In genomic region chr3:119469378-119470189, GRCh38 we compare ENCODE assay signal across 8 cellular contexts. TPM values are rescaled to one million over a fixed set of nuclear protein-coding genes. Genes with fewer than 3 reads are reported as not detected.
A peak's percentile ranks its signal among the peaks of the same experiment; 100 is the strongest.
DNase-seq lines count a peak whose midpoint lies in the region; ATAC-seq, FAIRE-seq and TF ChIP-seq lines count a peak whose summit lies in the region.

No MANE protein-coding gene starts in this region.

- H3K36me3 ChIP-seq in H1 (ENCODE audit: control insufficient read depth in 2 of 4, insufficient read depth in 4 of 4, low read length in 3 of 4) (peaks cover 2 to 25% (median 7%) of the 10 kb centered on the region in 4 experiments; a peak in 3 of 8 replicates), muscle layer of colon (ENCODE audit: insufficient read depth, low read length) (peaks cover 7% of the 10 kb centered on the region)

- no peak overlapping the region for H2BK120ac ChIP-seq in H1 (replicated peaks; ENCODE audit: low read depth, low read length)

- H3K4me1 ChIP-seq in H1 (replicated peaks in 1 of 4; ENCODE audit: control insufficient read depth in 3 of 4, insufficient read depth in 4 of 4, low read length in 3 of 4): peaks cover 0 to 6% (median 1%) of the 10 kb centered on the region in 4 experiments; a peak in 2 of 7 replicates
- peaks cover 19% of the 10 kb centered on the region for H3K4me1 ChIP-seq in muscle layer of colon (ENCODE audit: insufficient read depth, low read length)

- peaks cover 8% of the 10 kb centered on the region; the same call in 1 of the 2 replicates for H3K23me2 ChIP-seq in H1 (ENCODE audit: low read depth, low read length)

- H3K4me1 Mint-ChIP-seq in activated CD4-positive, alpha-beta T cell treated with anti-CD3 and anti-CD28 coated beads, Interleukin-2, amount 10 ng/mL, durations not matched to agents 24 days and 14 days: peaks cover 30% of the 10 kb centered on the region

- no peak for TF ChIP-seq POLR2A in H1 (IDR thresholded peaks at IDR 0.05; ENCODE audit: control extremely low read depth in 1 of 2, low read depth in 2 of 2, low read length in 2 of 2)

- intact Hi-C loops in activated CD4-positive, alpha-beta T cell treated with anti-CD3 and anti-CD28 coated beads, Interleukin-2, amount 10 ng/mL, durations not matched to agents 24 days and 14 days (cut with micrococcal nuclease): loop anchor here (1.0 kb wide), 2 partner anchors 29 to 90 kb away; partner anchors contain the start of genes CD80 and TIMMDC1

- no peak overlapping the region for H3K56ac ChIP-seq in H1 (replicated peaks; ENCODE audit: insufficient read length, low read depth, low read length)

- peak overlapping the region; percentile 69 to 74 for H3K4me2 ChIP-seq in H1 (ENCODE audit: insufficient read depth in 1 of 2, low read depth in 2 of 2, low read length in 2 of 2)

- no peak for TF ChIP-seq RAD21 in H1 (IDR thresholded peaks at IDR 0.05 in 1 of 2, conservative IDR thresholded peaks at IDR 0.05 in 1 of 2; ENCODE audit: low read depth in 2 of 2, low read length in 2 of 2)

- H4K8ac ChIP-seq in H1 (ENCODE audit: extremely low read depth, insufficient read depth, low read length): no peak overlapping the region

- H4K91ac ChIP-seq in H1 (replicated peaks; ENCODE audit: insufficient read length, low read length): no peak overlapping the region

- peaks cover 3% of the 10 kb centered on the region; the same call in 1 of the 2 replicates for H3K79me1 ChIP-seq in H1 (ENCODE audit: low read depth, low read length)

- peak; percentile 60 for ATAC-seq in HG02852 (IDR thresholded peaks at IDR 0.05; ENCODE audit: unreplicated experiment)

- peak; percentile 60 for DNase-seq in activated CD4-positive, alpha-beta T cell treated with anti-CD3 and anti-CD28 coated beads, Interleukin-2, amount 10 ng/mL, durations not matched to agents 24 days and 14 days
- no peak for DNase-seq in activated CD4-positive, alpha-beta T cell treated with anti-CD3 and anti-CD28 coated beads for 1 hour
- DNase-seq in RWPE1 (ENCODE audit: low spot score) (peak; percentile 11), H1 (ENCODE audit: low read depth in 1 of 2, low spot score in 2 of 2) (no peak), GF-D8 (lab: John Stamatoyannopoulos, UW) (no peak)
- DNase-seq in stimulated activated CD4-positive, alpha-beta T cell treated with anti-CD3 and anti-CD28 coated beads, Interleukin-1b, Interleukin-23, amount 100 ng/mL, for 48 hours: no peak

- peaks cover 0 to 1% of the 10 kb centered on the region in 2 experiments for H4K20me1 ChIP-seq in H1 (replicated peaks in 1 of 2; ENCODE audit: control insufficient read depth in 1 of 2, insufficient read depth in 2 of 2, low read length in 2 of 2)

- H3K27me3 ChIP-seq in H1 (replicated peaks in 1 of 4; ENCODE audit: control insufficient read depth in 3 of 4, extremely low read depth in 1 of 4, insufficient read depth in 3 of 4, low read length in 3 of 4) (no peaks in the 10 kb centered on the region), muscle layer of colon (ENCODE audit: control insufficient read depth in 1 of 2, insufficient read depth in 2 of 2, low read length in 2 of 2) (no peaks in the 10 kb centered on the region)

- H3K9me3 ChIP-seq in H1 (ENCODE audit: insufficient read depth in 2 of 2, low read depth in 1 of 2, low read length in 1 of 2) (no peaks in the 10 kb centered on the region), muscle layer of colon (ENCODE audit: low read length) (no peaks in the 10 kb centered on the region)

- no peaks in the 10 kb centered on the region for H3K9me3 Mint-ChIP-seq in activated CD4-positive, alpha-beta T cell treated with anti-CD3 and anti-CD28 coated beads, Interleukin-2, amount 10 ng/mL, durations not matched to agents 24 days and 14 days

- no peak overlapping the region for H3K14ac ChIP-seq in H1 (ENCODE audit: insufficient read length)

- TF ChIP-seq CTCF in RWPE1 (conservative IDR thresholded peaks at IDR 0.05; ENCODE audit: low read depth): no peak
- no peak for TF ChIP-seq CTCF in H1 (IDR thresholded peaks at IDR 0.05; ENCODE audit: control extremely low read depth in 1 of 3, insufficient read depth in 1 of 3, low read depth in 1 of 3, low read length in 3 of 3)

- peak overlapping the region; percentile 75 to 88 (median 82) for H3K4me3 ChIP-seq in H1 (ENCODE audit: extremely low read depth in 1 of 4, insufficient read depth in 2 of 4, low read depth in 3 of 4, low read length in 4 of 4)
- H3K4me3 ChIP-seq in muscle layer of colon (ENCODE audit: low read depth in 1 of 2, low read length in 2 of 2): peak overlapping the region; percentile 96 to 98

- CTCF ChIA-PET in RWPE1 (lab: Yijun Ruan, JAX) (interaction anchor here (0.6 kb wide), 1 partner anchor 9 kb away, joined by 4 read pairs; no protein-coding TSS in a partner anchor), H1 (lab: Charles Lee; ENCODE audit: partially characterized antibody) (interaction anchor here (0.9 to 2.0 kb wide), 6 partner anchors 11 to 228 kb away, joined by 3 to 6 read pairs (median 4); no protein-coding TSS in a partner anchor)

- H3K4me3 Mint-ChIP-seq in activated CD4-positive, alpha-beta T cell treated with anti-CD3 and anti-CD28 coated beads, Interleukin-2, amount 10 ng/mL, durations not matched to agents 24 days and 14 days: peak overlapping the region; percentile 97

- H3K27ac ChIP-seq in RWPE1: peak overlapping the region; percentile 74
- no peak overlapping the region for H3K27ac ChIP-seq in H1 (ENCODE audit: low read depth, low read length)
- peak overlapping the region; percentile 54 for H3K27ac ChIP-seq in muscle layer of colon (ENCODE audit: low read depth, low read length)

- no peak overlapping the region for H3K23ac ChIP-seq in H1 (ENCODE audit: insufficient read length)

- H4K5ac ChIP-seq in H1 (ENCODE audit: insufficient read length, low read depth, low read length): no peak overlapping the region

- H2BK5ac ChIP-seq in H1 (ENCODE audit: low read depth, low read length): no peak overlapping the region

- FAIRE-seq in H1 (lab: Jason Lieb, UNC): no peak

- TF ChIP-seq EP300 in H1 (IDR thresholded peaks at IDR 0.05; ENCODE audit: borderline replicate concordance in 1 of 2, low read depth in 2 of 2, low read length in 2 of 2): no peak

- no peaks in the 10 kb centered on the region for H3K27me3 Mint-ChIP-seq in activated CD4-positive, alpha-beta T cell treated with anti-CD3 and anti-CD28 coated beads, Interleukin-2, amount 10 ng/mL, durations not matched to agents 24 days and 14 days

- peak overlapping the region; percentile 80; the same call in 1 of the 2 replicates for H2AFZ ChIP-seq in H1 (ENCODE audit: low read length)

- H3K4ac ChIP-seq in H1 (replicated peaks; ENCODE audit: insufficient read length, low read depth, low read length): no peak overlapping the region

- H3K9ac ChIP-seq in H1 (replicated peaks in 1 of 4; ENCODE audit: extremely low read depth in 1 of 4, low read depth in 3 of 4, low read length in 3 of 4) (peak overlapping the region; percentile 57 to 86 (median 66); a peak in 5 of 7 replicates), muscle layer of colon (ENCODE audit: low read length) (peak overlapping the region; percentile 49)

- H3K27ac Mint-ChIP-seq in activated CD4-positive, alpha-beta T cell treated with anti-CD3 and anti-CD28 coated beads, Interleukin-2, amount 10 ng/mL, durations not matched to agents 24 days and 14 days: peak overlapping the region; percentile 95

- H3K36me3 Mint-ChIP-seq in activated CD4-positive, alpha-beta T cell treated with anti-CD3 and anti-CD28 coated beads, Interleukin-2, amount 10 ng/mL, durations not matched to agents 24 days and 14 days (ENCODE audit: low read depth): peaks cover 19% of the 10 kb centered on the region

- whole genome bisulfite sequencing in H1 (ENCODE audit: extremely low coverage in 1 of 2, insufficient coverage in 1 of 2, insufficient read length in 1 of 2, insufficient replicate concordance in 2 of 2, low coverage in 1 of 2, low lambda C conversion rate in 2 of 2, missing lambda C conversion rate in 1 of 2), 2 experiments: 22% methylated on average over 17 of the region's 17 CpGs; no CpG with 5 or more reads in 1 of the 2 experiments

- no peak overlapping the region for H2AK5ac ChIP-seq in H1 (ENCODE audit: low read depth, low read length)

- H2BK15ac ChIP-seq in H1 (ENCODE audit: low read length): no peak overlapping the region

- no peak overlapping the region for H2BK20ac ChIP-seq in H1 (ENCODE audit: low read length)

- peaks cover 0 to 7% of the 10 kb centered on the region in 2 experiments; a peak in 2 of 4 replicates for H3K79me2 ChIP-seq in H1 (ENCODE audit: control insufficient read depth in 1 of 2, insufficient read depth in 2 of 2, low read length in 2 of 2)

- POLR2A ChIA-PET in RWPE1 (lab: Yijun Ruan, JAX; ENCODE audit: low non-redundant PET): interaction anchor here (1.2 kb wide), 1 partner anchor 29 kb away, joined by 3 read pairs; the partner anchor contains the start of gene TIMMDC1
- POLR2A ChIA-PET in H1 (lab: Charles Lee; ENCODE audit: partially characterized antibody): interaction anchor here (0.7 to 2.8 kb wide), 6 partner anchors 9 to 631 kb away, joined by 3 to 27 read pairs (median 3); partner anchors contain the start of gene TIMMDC1

- H2BK12ac ChIP-seq in H1 (ENCODE audit: low read depth, low read length): no peak overlapping the region

- H3K18ac ChIP-seq in H1 (ENCODE audit: extremely low read depth, low read length): no peak overlapping the region

RNA-seq across cellular contexts. Expression of gene POGLUT1, which starts 0.8 kb away (rescaled TPM):
- 23.9 and 25.6 TPM in 2 replicates for total RNA-seq in activated CD4-positive, alpha-beta T cell treated with anti-CD3 and anti-CD28 coated beads, Interleukin-2, amount 10 ng/mL, durations not matched to agents 24 days and 14 days
- total RNA-seq in H1 (2021; fragmentation: NEBNext Ultra II Directional; extraction: Animal tissue kit (Norgen Biotek cat#: 25700)): 18.5 and 18.6 TPM in 2 replicates
- 4.7 and 7.0 TPM in 2 replicates for polyA plus RNA-seq in H1 (2011; rRNA removed)
- 8.7 TPM for polyA plus RNA-seq in H1 (2011; cell fraction: cytosol; rRNA removed)
- polyA plus RNA-seq in H1 (2011; cell fraction: nucleus; rRNA removed): 4.9 TPM
- 11.8 to 16.8 TPM (median 13.7 TPM) in 4 replicates for polyA plus RNA-seq in H1 (2012, experiment 1 of 2)
- polyA plus RNA-seq in H1 (2012, experiment 2 of 2): 0.98 TPM
- 19.1 TPM for polyA plus RNA-seq in H1 (2013, experiment 1 of 2)
- 19.6 TPM for polyA plus RNA-seq in H1 (2013, experiment 2 of 2)
- polyA minus RNA-seq in H1 (2011; rRNA and poly(A)+ RNA removed): 21.9 and 23.6 TPM in 2 replicates
- polyA minus RNA-seq in H1 (2011; cell fraction: cytosol; rRNA and poly(A)+ RNA removed): 7.9 TPM
- polyA minus RNA-seq in H1 (2011; cell fraction: nucleus; rRNA and poly(A)+ RNA removed): 20.6 TPM

RNA-seq across cellular contexts. Expression of gene TMEM39A, which starts 6.2 kb away (rescaled TPM):
- total RNA-seq in activated CD4-positive, alpha-beta T cell treated with anti-CD3 and anti-CD28 coated beads, Interleukin-2, amount 10 ng/mL, durations not matched to agents 24 days and 14 days: 44.0 and 52.2 TPM in 2 replicates
- 36.1 and 43.7 TPM in 2 replicates for total RNA-seq in H1 (2021; fragmentation: NEBNext Ultra II Directional; extraction: Animal tissue kit (Norgen Biotek cat#: 25700))
- 17.3 and 26.8 TPM in 2 replicates for polyA plus RNA-seq in H1 (2011; rRNA removed)
- 16.5 TPM for polyA plus RNA-seq in H1 (2011; cell fraction: cytosol; rRNA removed)
- polyA plus RNA-seq in H1 (2011; cell fraction: nucleus; rRNA removed): 32.4 TPM
- polyA plus RNA-seq in H1 (2012, experiment 1 of 2): 30.0 to 37.6 TPM (median 31.5 TPM) in 4 replicates
- 16.3 TPM for polyA plus RNA-seq in H1 (2012, experiment 2 of 2)
- polyA plus RNA-seq in H1 (2013, experiment 1 of 2): 28.2 TPM
- 27.4 TPM for polyA plus RNA-seq in H1 (2013, experiment 2 of 2)
- 59.8 and 97.0 TPM in 2 replicates for polyA minus RNA-seq in H1 (2011; rRNA and poly(A)+ RNA removed)
- polyA minus RNA-seq in H1 (2011; cell fraction: cytosol; rRNA and poly(A)+ RNA removed): 9.2 TPM
- polyA minus RNA-seq in H1 (2011; cell fraction: nucleus; rRNA and poly(A)+ RNA removed): 57.6 TPM

RNA-seq across cellular contexts. Expression of gene TIMMDC1, which starts 28.8 kb away (rescaled TPM):
- total RNA-seq in activated CD4-positive, alpha-beta T cell treated with anti-CD3 and anti-CD28 coated beads, Interleukin-2, amount 10 ng/mL, durations not matched to agents 24 days and 14 days: 113 and 117 TPM in 2 replicates
- total RNA-seq in H1 (2021; fragmentation: NEBNext Ultra II Directional; extraction: Animal tissue kit (Norgen Biotek cat#: 25700)): 128 and 130 TPM in 2 replicates
- 80.7 and 96.8 TPM in 2 replicates for polyA plus RNA-seq in H1 (2011; rRNA removed)
- 79.8 TPM for polyA plus RNA-seq in H1 (2011; cell fraction: cytosol; rRNA removed)
- 65.1 TPM for polyA plus RNA-seq in H1 (2011; cell fraction: nucleus; rRNA removed)
- polyA plus RNA-seq in H1 (2012, experiment 1 of 2): 79.6 to 96.8 TPM (median 85.5 TPM) in 4 replicates
- polyA plus RNA-seq in H1 (2012, experiment 2 of 2): 30.1 TPM
- 84.6 TPM for polyA plus RNA-seq in H1 (2013, experiment 1 of 2)
- 85.8 TPM for polyA plus RNA-seq in H1 (2013, experiment 2 of 2)
- 41.2 and 48.3 TPM in 2 replicates for polyA minus RNA-seq in H1 (2011; rRNA and poly(A)+ RNA removed)
- polyA minus RNA-seq in H1 (2011; cell fraction: cytosol; rRNA and poly(A)+ RNA removed): 27.2 TPM
- polyA minus RNA-seq in H1 (2011; cell fraction: nucleus; rRNA and poly(A)+ RNA removed): 41.5 TPM

Comparison
In these comparisons a context has a peak if more than half of its experiments do, and no peak if none do; other contexts are left out.
1. DNase-seq: peak in activated CD4-positive, alpha-beta T cell treated with anti-CD3 and anti-CD28 coated beads, Interleukin-2, amount 10 ng/mL, durations not matched to agents 24 days and 14 days (single experiment) and RWPE1 (single experiment); none in activated CD4-positive, alpha-beta T cell treated with anti-CD3 and anti-CD28 coated beads for 1 hour (single experiment), H1 (0 of 2), GF-D8 (single experiment) and stimulated activated CD4-positive, alpha-beta T cell treated with anti-CD3 and anti-CD28 coated beads, Interleukin-1b, Interleukin-23, amount 100 ng/mL, for 48 hours (single experiment).